In the genomic region with DNA sequence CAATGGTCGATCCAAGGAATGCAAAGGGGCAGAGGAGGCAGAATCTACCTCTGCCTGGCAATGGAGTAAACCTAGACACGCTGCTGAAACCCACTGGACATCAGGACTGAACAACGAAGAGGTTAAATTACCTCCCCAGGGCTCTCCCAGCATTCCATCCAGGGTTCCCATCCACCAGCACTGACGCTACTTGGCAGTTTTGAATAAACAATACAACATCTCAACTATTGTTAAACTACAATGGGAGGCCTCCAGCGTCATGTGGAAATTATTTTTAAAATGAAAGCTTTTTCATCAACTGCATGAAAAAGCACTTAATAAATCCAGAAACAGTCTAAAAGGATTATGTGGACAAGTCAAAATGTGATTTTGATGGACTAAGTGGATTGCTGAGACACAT, we compare ENCODE assay signal across 23 cellular contexts.
"Had no signal": no experiment of that assay in that cellular context is flagged by ENCODE, and none has a peak within 500 bp of the region (broad histone marks: within the 10 kb centered on the region; RNA-seq: fewer than 3 reads in every experiment).

No MANE protein-coding gene starts in this region.

- H3K36me3 Mint-ChIP-seq: activated naive CD8-positive, alpha-beta T cell; T-cell had no signal

- DNase-seq: activated CD4-positive, alpha-beta memory T cell treated with anti-CD3 and anti-CD28 coated beads, Interleukin-2, amount 10 ng/mL, durations not matched to agents 7 days and 5 days; activated CD4-positive, alpha-beta T cell treated with anti-CD3 and anti-CD28 coated beads for 36 hours; activated CD4-positive, alpha-beta T cell treated with anti-CD3 and anti-CD28 coated beads, Interleukin-2, amount 50 U/mL, for 1 hour; activated gamma-delta T cell; activated naive CD4-positive, alpha-beta T cell treated with anti-CD3 and anti-CD28 coated beads for 36 hours; activated T-cell treated with anti-CD3 and anti-CD28 coated beads for 4 hours; activated T-cell treated with anti-CD3 and anti-CD28 coated beads, Interleukin-2, amount 50 U/mL, for 48 hours; Kasumi-1; KBM-7; NCI-H1930; NCI-H2171; NCI-H2227 treated with DMSO at 0.1 percent for 48 hours; NCI-H446 treated with DMSO at 0.1 percent for 48 hours; NCI-H524 treated with DMSO at 0.1 percent for 48 hours; SIG-M5; T-cell; T-helper 2 cell; T1000 had no signal

- FAIRE-seq: TTC549 had no signal

- H3K4me3 Mint-ChIP-seq: activated CD4-positive, alpha-beta memory T cell treated with anti-CD3 and anti-CD28 coated beads, Interleukin-2, amount 10 ng/mL, durations not matched to agents 7 days and 5 days; activated CD4-positive, alpha-beta T cell treated with anti-CD3 and anti-CD28 coated beads for 36 hours; activated naive CD4-positive, alpha-beta T cell treated with anti-CD3 and anti-CD28 coated beads for 36 hours; activated naive CD8-positive, alpha-beta T cell; activated T-helper 17 cell treated with anti-CD3 and anti-CD28 coated beads, Interleukin-2, amount 50 U/mL, for 72 hours; T-cell had no signal

- H3K27ac ChIP-seq: SK-N-MC, VCaP had no signal

- H3K27me3 Mint-ChIP-seq: activated T-helper 17 cell treated with anti-CD3 and anti-CD28 coated beads, Interleukin-2, amount 50 U/mL, for 72 hours had no signal

- H3K4me3 ChIP-seq: SK-N-MC had no signal

- H3K9me3 Mint-ChIP-seq: activated CD4-positive, alpha-beta memory T cell treated with anti-CD3 and anti-CD28 coated beads, Interleukin-2, amount 10 ng/mL, durations not matched to agents 7 days and 5 days; activated naive CD4-positive, alpha-beta T cell treated with anti-CD3 and anti-CD28 coated beads for 36 hours; activated T-helper 17 cell treated with anti-CD3 and anti-CD28 coated beads, Interleukin-2, amount 50 U/mL, for 72 hours; T-cell had no signal

- H3K27ac Mint-ChIP-seq: activated CD4-positive, alpha-beta memory T cell treated with anti-CD3 and anti-CD28 coated beads, Interleukin-2, amount 10 ng/mL, durations not matched to agents 7 days and 5 days; activated CD4-positive, alpha-beta T cell treated with anti-CD3 and anti-CD28 coated beads for 36 hours; activated naive CD4-positive, alpha-beta T cell treated with anti-CD3 and anti-CD28 coated beads for 36 hours; activated naive CD8-positive, alpha-beta T cell; activated T-helper 17 cell treated with anti-CD3 and anti-CD28 coated beads, Interleukin-2, amount 50 U/mL, for 72 hours; T-cell had no signal

- ATAC-seq: activated CD4-positive, alpha-beta T cell treated with anti-CD3 and anti-CD28 coated beads for 36 hours; activated T-helper 17 cell treated with anti-CD3 and anti-CD28 coated beads, Interleukin-2, amount 50 U/mL, for 72 hours; T-cell had no signal
